Comparison of ENCODE assay signal across 9 cellular contexts in the genomic region with DNA sequence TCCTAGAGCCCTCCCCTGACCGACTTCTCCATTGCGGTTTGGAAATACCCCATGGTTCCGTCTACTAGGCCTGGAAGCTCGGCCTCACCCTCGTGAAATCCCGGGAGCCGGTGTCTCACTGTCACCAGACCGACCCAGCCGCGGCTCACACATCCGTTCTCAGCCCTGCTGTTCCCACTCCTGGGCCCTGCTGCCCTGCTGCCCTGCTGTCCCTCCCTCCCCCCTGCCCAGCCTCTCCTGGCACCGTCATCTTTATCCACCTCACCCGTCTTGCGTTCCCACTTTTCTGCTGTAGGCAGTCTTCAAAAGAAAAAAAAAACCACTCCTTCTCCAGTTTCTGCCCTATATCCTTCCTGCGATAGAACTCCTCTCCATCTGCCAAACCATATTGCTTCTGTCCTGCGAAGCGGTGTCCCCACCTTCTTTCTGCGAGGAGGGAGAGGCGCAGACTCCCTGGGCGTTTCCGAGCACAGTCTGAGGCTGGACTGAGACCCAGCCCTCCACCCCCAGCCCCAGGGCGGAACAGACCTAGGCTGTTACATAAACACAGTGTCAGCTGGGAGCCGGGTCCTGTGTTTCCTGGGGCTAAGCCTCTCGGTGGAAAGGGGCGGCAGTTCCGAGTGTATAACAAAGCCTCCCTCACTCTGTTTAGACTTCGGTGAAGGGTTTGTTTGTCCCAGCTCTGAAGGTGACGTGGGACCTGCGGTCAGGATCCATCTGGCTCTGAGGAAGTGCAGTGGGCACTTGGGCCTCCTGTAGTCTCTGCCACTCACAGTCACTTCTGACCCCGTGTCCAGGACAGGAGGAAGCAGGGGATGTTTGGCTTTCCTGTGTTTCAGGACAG. TPM values are rescaled to one million over a fixed set of nuclear protein-coding genes. Genes with fewer than 3 reads are reported as not detected.
DNase-seq lines count a peak whose midpoint lies in the region; ATAC-seq, FAIRE-seq and TF ChIP-seq lines count a peak whose summit lies in the region.
"Had no signal": no experiment of that assay in that cellular context is flagged by ENCODE, and none has a peak within 500 bp of the region (broad histone marks: within the 10 kb centered on the region; RNA-seq: fewer than 3 reads in every experiment).

No MANE protein-coding gene starts in this region.

- peaks cover 2% of the 10 kb centered on the region for H3K36me3 Mint-ChIP-seq in activated naive CD4-positive, alpha-beta T cell treated with anti-CD3 and anti-CD28 coated beads, Interleukin-2, amount 10 ng/mL, durations not matched to agents 7 days and 5 days
- no peaks in the 10 kb centered on the region for H3K36me3 Mint-ChIP-seq in activated naive CD8-positive, alpha-beta T cell treated with anti-CD3 and anti-CD28 coated beads for 36 hours

- peaks cover 0 to 14% (median 0%) of the 10 kb centered on the region in 9 donors for H3K36me3 ChIP-seq in heart right ventricle
- no peaks in the 10 kb centered on the region for H3K36me3 ChIP-seq in pancreas
- H3K36me3 ChIP-seq: cardiac muscle cell had no signal

- CTCF ChIA-PET in activated naive CD4-positive, alpha-beta T cell treated with anti-CD3 and anti-CD28 coated beads, Interleukin-2, amount 10 ng/mL, durations not matched to agents 7 days and 5 days (lab: Charles Lee) = interaction anchor here (0.9 to 2.3 kb wide), 6 partner anchors 14 to 126 kb away, joined by 3 to 10 read pairs (median 4); no protein-coding TSS in a partner anchor

- H3K27ac ChIP-seq in heart right ventricle (peak overlapping the region; percentile 81 to 94 (median 89)), pancreas (peak overlapping the region; percentile 76 to 85 (median 81))
- H3K27ac ChIP-seq: cardiac muscle cell had no signal

- ATAC-seq in heart right ventricle (peak; percentile 36 to 78 (median 63)), pancreas (peak; percentile 41 to 55 (median 51))

- H3K27ac Mint-ChIP-seq in activated naive CD4-positive, alpha-beta T cell treated with anti-CD3 and anti-CD28 coated beads, Interleukin-2, amount 10 ng/mL, durations not matched to agents 7 days and 5 days = peak overlapping the region; percentile 1
- H3K27ac Mint-ChIP-seq in activated naive CD8-positive, alpha-beta T cell treated with anti-CD3 and anti-CD28 coated beads for 36 hours = peak overlapping the region; percentile 36

- no peak for FAIRE-seq in pancreas (lab: Jason Lieb, UNC)

- no peak for TF ChIP-seq CTCF in heart right ventricle (IDR thresholded peaks at IDR 0.05)
- no peak for TF ChIP-seq CTCF in pancreas (IDR thresholded peaks at IDR 0.05)

- H3K9me3 ChIP-seq in heart right ventricle (no peaks in the 10 kb centered on the region), pancreas (no peaks in the 10 kb centered on the region)

- 42 to 53% methylated on average over 30 of the region's 30 CpGs for WGBS in heart right ventricle, 2 donors
- WGBS in pancreas, 2 donors = 26 to 31% methylated on average over 30 of the region's 30 CpGs

- intact Hi-C loops in heart right ventricle (cut with DNase I) = no loop called here
- intact Hi-C loops in pancreas (cut with DNase I) = no loop called here

- peaks cover 23 to 70% (median 55%) of the 10 kb centered on the region in 9 donors for H3K4me1 ChIP-seq in heart right ventricle
- peaks cover 14 to 27% (median 14%) of the 10 kb centered on the region in 3 donors for H3K4me1 ChIP-seq in pancreas

- H3K9me3 Mint-ChIP-seq in activated naive CD4-positive, alpha-beta T cell treated with anti-CD3 and anti-CD28 coated beads, Interleukin-2, amount 10 ng/mL, durations not matched to agents 7 days and 5 days = no peaks in the 10 kb centered on the region
- no peaks in the 10 kb centered on the region for H3K9me3 Mint-ChIP-seq in activated naive CD8-positive, alpha-beta T cell treated with anti-CD3 and anti-CD28 coated beads for 36 hours

- H3K4me3 ChIP-seq in heart right ventricle = peak overlapping the region in 9 of 10 donors; percentile 71 to 88 (median 78)
- H3K4me3 ChIP-seq in pancreas = peak overlapping the region in 3 of 4 donors; percentile 74 to 79 (median 77)

- H3K27me3 Mint-ChIP-seq in activated naive CD4-positive, alpha-beta T cell treated with anti-CD3 and anti-CD28 coated beads, Interleukin-2, amount 10 ng/mL, durations not matched to agents 7 days and 5 days = peaks cover 62% of the 10 kb centered on the region
- H3K27me3 Mint-ChIP-seq in activated naive CD8-positive, alpha-beta T cell treated with anti-CD3 and anti-CD28 coated beads for 36 hours = peaks cover 24% of the 10 kb centered on the region

- H3K4me3 Mint-ChIP-seq in activated naive CD4-positive, alpha-beta T cell treated with anti-CD3 and anti-CD28 coated beads, Interleukin-2, amount 10 ng/mL, durations not matched to agents 7 days and 5 days = peak overlapping the region; percentile 0
- peak overlapping the region; percentile 46 for H3K4me3 Mint-ChIP-seq in activated naive CD8-positive, alpha-beta T cell treated with anti-CD3 and anti-CD28 coated beads for 36 hours

- H3K27me3 ChIP-seq in heart right ventricle (no peaks in the 10 kb centered on the region), pancreas (no peaks in the 10 kb centered on the region)
- H3K27me3 ChIP-seq: cardiac muscle cell had no signal

- peaks cover 28% of the 10 kb centered on the region for H3K4me1 Mint-ChIP-seq in activated naive CD4-positive, alpha-beta T cell treated with anti-CD3 and anti-CD28 coated beads, Interleukin-2, amount 10 ng/mL, durations not matched to agents 7 days and 5 days
- peaks cover 23% of the 10 kb centered on the region for H3K4me1 Mint-ChIP-seq in activated naive CD8-positive, alpha-beta T cell treated with anti-CD3 and anti-CD28 coated beads for 36 hours

- no peak for DNase-seq in activated naive CD4-positive, alpha-beta T cell treated with anti-CD3 and anti-CD28 coated beads, Interleukin-2, amount 10 ng/mL, durations not matched to agents 7 days and 5 days
- no peak for DNase-seq in activated naive CD4-positive, alpha-beta T cell (lab: John Stamatoyannopoulos, UW)
- DNase-seq in activated naive CD8-positive, alpha-beta T cell treated with anti-CD3 and anti-CD28 coated beads for 36 hours = no peak
- DNase-seq in heart right ventricle (peak; percentile 65 to 72), pancreas (peak; percentile 72 to 89 (median 80)), NCI-H226 (no peak), NCI-H1694 treated with DMSO at 0.1 percent for 48 hours (lab: John Stamatoyannopoulos, UW) (no peak), NCI-H187 (lab: John Stamatoyannopoulos, UW) (no peak)

RNA-seq across cellular contexts. Expression of gene AGAP3, which starts 2.8 kb away (rescaled TPM):
- 10 to 100 TPM; 24.8 to 25.3 TPM for total RNA-seq in activated naive CD8-positive, alpha-beta T cell treated with anti-CD3 and anti-CD28 coated beads for 36 hours
- 10 to 100 TPM; 40.5 to 93.4 (median 50.3) TPM for total RNA-seq in heart right ventricle
- polyA plus RNA-seq in heart right ventricle = 10 to 100 TPM; 40.2 to 67.5 TPM
- total RNA-seq in pancreas = 10 to 100 TPM; 41.5 to 81.0 (median 54.7) TPM
- 10 to 100 TPM; 89.8 to 93.9 TPM for polyA plus RNA-seq in pancreas

RNA-seq across cellular contexts. Expression of gene TMUB1, which starts 5.8 kb away (rescaled TPM):
- total RNA-seq in activated naive CD8-positive, alpha-beta T cell treated with anti-CD3 and anti-CD28 coated beads for 36 hours = 10 to 100 TPM; 59.2 to 59.3 TPM
- total RNA-seq in heart right ventricle = 10 to 100 TPM; 18.5 to 40.3 (median 23.4) TPM
- polyA plus RNA-seq in heart right ventricle = 10 to 100 TPM; 79.4 to 88.2 TPM
- 10 to 100 TPM; 34.5 to 49.8 (median 39.3) TPM for total RNA-seq in pancreas
- polyA plus RNA-seq in pancreas = 100 to 1,000 TPM in 1 of 2 donors, 10 to 100 TPM in 1; 52.8 to 103 TPM

RNA-seq across cellular contexts. Expression of gene FASTK, which starts 8.5 kb away (rescaled TPM):
- 10 to 100 TPM; 65.9 to 68.7 TPM for total RNA-seq in activated naive CD8-positive, alpha-beta T cell treated with anti-CD3 and anti-CD28 coated beads for 36 hours
- total RNA-seq in heart right ventricle = 100 to 1,000 TPM in 1 of 10 donors, 10 to 100 TPM in 9; 65.0 to 107 (median 75.6) TPM
- polyA plus RNA-seq in heart right ventricle = 100 to 1,000 TPM in 1 of 2 donors, 10 to 100 TPM in 1; 82.7 to 246 TPM
- 10 to 100 TPM; 23.5 to 51.1 (median 35.9) TPM for total RNA-seq in pancreas
- polyA plus RNA-seq in pancreas = 100 to 1,000 TPM; 178 to 265 TPM

RNA-seq across cellular contexts. Expression of gene SLC4A2, which starts 29.7 kb away (rescaled TPM):
- total RNA-seq in activated naive CD8-positive, alpha-beta T cell treated with anti-CD3 and anti-CD28 coated beads for 36 hours = 10 to 100 TPM; 66.5 to 69.1 TPM
- total RNA-seq in heart right ventricle (10 to 100 TPM; 36.0 to 80.5 (median 47.6) TPM), pancreas (100 to 1,000 TPM in 1 of 6 donors, 10 to 100 TPM in 5; 69.2 to 117 (median 85.5) TPM)
- polyA plus RNA-seq in heart right ventricle (100 to 1,000 TPM; 101 to 109 TPM), pancreas (100 to 1,000 TPM; 188 to 211 TPM)

RNA-seq across cellular contexts. Expression of gene CDK5, which starts 31.4 kb away (rescaled TPM):
- 10 to 100 TPM; 13.3 to 16.0 TPM for total RNA-seq in activated naive CD8-positive, alpha-beta T cell treated with anti-CD3 and anti-CD28 coated beads for 36 hours
- total RNA-seq in heart right ventricle (10 to 100 TPM in 1 of 10 donors, 1 to 10 TPM in 9; 5.2 to 11.3 (median 7.8) TPM), pancreas (1 to 10 TPM; 3.7 to 7.0 (median 4.8) TPM)
- polyA plus RNA-seq in heart right ventricle (1 to 10 TPM; 5.0 to 7.7 TPM), pancreas (1 to 10 TPM; 4.6 to 7.8 TPM)

Comparison
In these comparisons a context has a peak if more than half of its experiments do, and no peak if none do; other contexts are left out.
1. DNase-seq: peak in heart right ventricle (2 of 2) and pancreas (6 of 6); none in activated naive CD4-positive, alpha-beta T cell treated with anti-CD3 and anti-CD28 coated beads, Interleukin-2, amount 10 ng/mL, durations not matched to agents 7 days and 5 days (single experiment), activated naive CD4-positive, alpha-beta T cell (0 of 4), activated naive CD8-positive, alpha-beta T cell treated with anti-CD3 and anti-CD28 coated beads for 36 hours (single experiment), NCI-H226 (single experiment), NCI-H1694 treated with DMSO at 0.1 percent for 48 hours (single experiment) and NCI-H187 (0 of 2).